ENCODE assay signal across 22 cellular contexts in the genomic region with DNA sequence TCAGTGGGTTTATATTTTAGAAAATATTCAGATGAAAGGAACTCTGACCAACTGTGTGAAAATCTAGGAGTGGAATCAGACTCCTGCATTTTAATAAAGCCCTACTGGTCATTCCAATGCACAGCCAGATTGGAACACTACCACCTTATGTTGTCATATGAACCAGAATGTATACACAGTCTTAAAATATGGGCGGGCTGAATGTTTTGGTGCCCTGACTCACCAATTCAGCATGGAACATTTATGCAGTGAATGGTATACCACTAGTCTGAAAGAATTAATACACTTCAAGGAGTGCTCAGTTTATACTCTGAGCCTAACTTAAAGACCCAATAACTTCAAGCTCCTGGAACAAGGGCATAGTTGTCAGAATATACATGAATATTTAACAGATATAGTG.
DNase-seq lines count a peak whose midpoint lies in the region; ATAC-seq and TF ChIP-seq lines count a peak whose summit lies in the region.
"Had no signal": no experiment of that assay in that cellular context is flagged by ENCODE, and none has a peak within 500 bp of the region (broad histone marks: within the 10 kb centered on the region; RNA-seq: fewer than 3 reads in every experiment).

No MANE protein-coding gene starts in this region.

- POLR2A ChIA-PET in RWPE1 (lab: Yijun Ruan, JAX; ENCODE audit: low non-redundant PET): no interaction called here

- H3K9me3 ChIP-seq in heart right ventricle: no peaks in the 10 kb centered on the region
- H3K9me3 ChIP-seq in left lung: no peaks in the 10 kb centered on the region
- H3K9me3 ChIP-seq: A549, ascending aorta, BLaER1, HAP-1 had no signal

- intact Hi-C loops in heart right ventricle (cut with DNase I): loop anchor here in 7 of 10 donors (2.0 to 10.0 kb wide), 8 partner anchors 214 to 706 kb away; partner anchors contain the start of gene TCF4 (in 1 of the 7)
- intact Hi-C loops in left ventricle myocardium superior (cut with micrococcal nuclease): loop anchor here (10.0 kb wide), 1 partner anchor 216 kb away; no protein-coding TSS in a partner anchor
- intact Hi-C loops in left lung (cut with DNase I): no loop called here

- H3K4me1 ChIP-seq in heart right ventricle (peaks cover 0 to 59% (median 22%) of the 10 kb centered on the region in 9 donors), left lung (no peaks in the 10 kb centered on the region)
- H3K4me1 ChIP-seq: A549, ascending aorta, BLaER1 had no signal

- H3K27ac ChIP-seq in heart right ventricle (peak overlapping the region in 6 of 10 donors; percentile 4 to 66 (median 52)), RWPE1 (no peak overlapping the region), left lung (no peak overlapping the region)
- H3K27ac ChIP-seq: A549, ascending aorta, BLaER1 had no signal

- TF ChIP-seq CTCF in heart right ventricle (IDR thresholded peaks at IDR 0.05): no peak
- no peak for TF ChIP-seq CTCF in RWPE1 (conservative IDR thresholded peaks at IDR 0.05; ENCODE audit: low read depth)
- TF ChIP-seq CTCF in fibroblast of mammary gland (conservative IDR thresholded peaks at IDR 0.05; ENCODE audit: control insufficient read depth, insufficient read depth, low read depth, low read length): no peak
- no peak for TF ChIP-seq CTCF in left lung (IDR thresholded peaks at IDR 0.05)

- CTCF ChIA-PET in RWPE1 (lab: Yijun Ruan, JAX): no interaction called here

- H3K36me3 ChIP-seq in heart right ventricle (no peaks in the 10 kb centered on the region), left lung (no peaks in the 10 kb centered on the region)
- H3K36me3 ChIP-seq: ascending aorta, BLaER1, HAP-1 had no signal

- H3K4me3 ChIP-seq in heart right ventricle (no peak overlapping the region), fibroblast of mammary gland (ENCODE audit: control insufficient read depth, low read depth, low read length) (no peak overlapping the region), left lung (no peak overlapping the region)
- H3K4me3 ChIP-seq: A549, ascending aorta, BLaER1, HAP-1 had no signal

- H3K27me3 ChIP-seq in heart right ventricle: no peaks in the 10 kb centered on the region
- H3K27me3 ChIP-seq in left lung: no peaks in the 10 kb centered on the region
- H3K27me3 ChIP-seq: ascending aorta, BLaER1 had no signal

- DNase-seq in heart right ventricle (no peak), left ventricle myocardium superior (no peak), RWPE1 (ENCODE audit: low spot score) (peak; percentile 3), fibroblast of mammary gland (ENCODE audit: low read depth) (peak; percentile 64), OCI-M1 (lab: John Stamatoyannopoulos, UW) (no peak), left lung (no peak), NCI-H128 (lab: John Stamatoyannopoulos, UW; ENCODE audit: unreplicated experiment) (no peak)
- no peak for DNase-seq in activated effector memory CD4-positive, alpha-beta T cell treated with anti-CD3 and anti-CD28 coated beads, Interleukin-2, amount 50 U/mL, for 16 hours
- DNase-seq: activated CD4-positive, alpha-beta T cell treated with anti-CD3 and anti-CD28 coated beads, Interleukin-2, amount 50 U/mL, for 1 hour; DMS79 treated with DMSO at 0.1 percent for 48 hours; effector CD8-positive, alpha-beta T cell; Kasumi-1; mesendoderm; NCI-H1048; NCI-H187 treated with DMSO at 0.1 percent for 48 hours; NCI-H526 treated with DMSO at 0.1 percent for 48 hours; stimulated activated CD4-positive, alpha-beta T cell treated with anti-CD3 and anti-CD28 coated beads, Interleukin-15, amount 100 ng/mL, for 24 hours; T-helper 9 cell had no signal

- WGBS in heart right ventricle, 2 donors: 95 to 100% methylated on average over 1 of the region's 1 CpG

- no peak for ATAC-seq in heart right ventricle
- no peak for ATAC-seq in left ventricle myocardium superior
- no peak for ATAC-seq in left lung
- ATAC-seq: A549 had no signal

Comparison
In these comparisons a context has a peak if more than half of its experiments do, and no peak if none do; other contexts are left out.
1. DNase-seq: peak in RWPE1 (single experiment) and fibroblast of mammary gland (single experiment); none in heart right ventricle (0 of 2), left ventricle myocardium superior (single experiment), OCI-M1 (single experiment), left lung (0 of 2), NCI-H128 (single experiment) and activated effector memory CD4-positive, alpha-beta T cell treated with anti-CD3 and anti-CD28 coated beads, Interleukin-2, amount 50 U/mL, for 16 hours (single experiment).
2. H3K27ac ChIP-seq: peak in heart right ventricle (6 of 10); none in RWPE1 (single experiment) and left lung (0 of 2).
3. intact Hi-C loops: an anchor here in heart right ventricle (2.0 to 10.0 kb wide) and left ventricle myocardium superior (10.0 kb wide); none called in left lung.